ENCODE assay signal across 17 cellular contexts in genomic region chrY:19059733-19060132, GRCh38.
"Had no signal": no experiment of that assay in that cellular context is flagged by ENCODE, and none has a peak within 500 bp of the region (broad histone marks: within the 10 kb centered on the region; RNA-seq: fewer than 3 reads in every experiment).

No MANE protein-coding gene starts in this region.

- H3K4me3 ChIP-seq: coronary artery, hepatocyte, psoas muscle, sigmoid colon had no signal

- ATAC-seq: left ventricle myocardium superior, psoas muscle, T-helper 17 cell had no signal

- H3K36me3 ChIP-seq: sigmoid colon had no signal

- H3K27me3 ChIP-seq: hepatocyte, sigmoid colon had no signal

- H3K27ac ChIP-seq: coronary artery, hepatocyte, psoas muscle, sigmoid colon had no signal

- H3K9me3 ChIP-seq: psoas muscle, sigmoid colon had no signal

- H3K4me1 ChIP-seq: psoas muscle had no signal

- DNase-seq: activated B cell treated with CpG ODN at 0.5 μM for 24 hours; activated CD4-positive, alpha-beta T cell treated with anti-CD3 and anti-CD28 coated beads, Interleukin-2, amount 10 ng/mL, durations not matched to agents 7 days and 5 days; activated CD8-positive, alpha-beta memory T cell treated with anti-CD3 and anti-CD28 coated beads for 24 hours; activated gamma-delta T cell treated with Interleukin-2 at 50 U/mL for 16 hours; amniotic stem cell; central memory CD4-positive, alpha-beta T cell; effector CD4-positive, alpha-beta T cell; left ventricle myocardium superior; mesendoderm; nephron progenitor cell; occipital lobe; psoas muscle; sigmoid colon; stimulated activated CD4-positive, alpha-beta T cell treated with anti-CD3 and anti-CD28 coated beads, Interleukin-1b, Interleukin-23, amount 100 ng/mL, for 48 hours; T-helper 17 cell had no signal
